In genomic region chr13:51396352-51396751, GRCh38 we compare ENCODE assay signal across 10 cellular contexts. TPM values are rescaled to one million over a fixed set of nuclear protein-coding genes. Genes with fewer than 3 reads are reported as not detected.
DNase-seq lines count a peak whose midpoint lies in the region; ATAC-seq and TF ChIP-seq lines count a peak whose summit lies in the region.
"Had no signal": no experiment of that assay in that cellular context is flagged by ENCODE, and none has a peak within 500 bp of the region (broad histone marks: within the 10 kb centered on the region; RNA-seq: fewer than 3 reads in every experiment).

No MANE protein-coding gene starts in this region.

- TF ChIP-seq CTCF in A673 (conservative IDR thresholded peaks at IDR 0.05; ENCODE audit: low read depth, low read length) = no peak
- no peak for TF ChIP-seq CTCF in endothelial cell (IDR thresholded peaks at IDR 0.05; ENCODE audit: unreplicated experiment)
- no peak for TF ChIP-seq CTCF in esophagus squamous epithelium (IDR thresholded peaks at IDR 0.05)

- peaks cover 2% of the 10 kb centered on the region for H3K27me3 Mint-ChIP-seq in endothelial cell (ENCODE audit: unreplicated experiment)

- H3K27ac Mint-ChIP-seq in endothelial cell (ENCODE audit: unreplicated experiment) = peak overlapping the region; percentile 9

- H3K4me3 Mint-ChIP-seq in endothelial cell (ENCODE audit: unreplicated experiment) = no peak overlapping the region

- H3K9me3 ChIP-seq in A673 (ENCODE audit: low read depth, low read length, poor library complexity, severe bottlenecking) (no peaks in the 10 kb centered on the region), esophagus squamous epithelium (no peaks in the 10 kb centered on the region)

- 51 to 56% methylated on average over 2 of the region's 2 CpGs for WGBS in esophagus squamous epithelium, 2 donors

- peak; percentile 51 for ATAC-seq in GM19467 (IDR thresholded peaks at IDR 0.05; ENCODE audit: unreplicated experiment)
- ATAC-seq in GM21825 (IDR thresholded peaks at IDR 0.05; ENCODE audit: unreplicated experiment) = no peak

- in situ Hi-C loops in KBM-7 (cut with MboI; ENCODE audit: low pct_unique_long_range_greater_than_20kb, low sequenced_read_pairs) = no loop called here

- H3K4me1 ChIP-seq in A673 (ENCODE audit: insufficient read depth, low read length, poor library complexity, severe bottlenecking) = peaks cover 21% of the 10 kb centered on the region
- H3K4me1 ChIP-seq in esophagus squamous epithelium = peaks cover 0 to 20% (median 7%) of the 10 kb centered on the region in 3 donors

- H3K27ac ChIP-seq in A673 (ENCODE audit: low read depth, low read length, poor library complexity, severe bottlenecking) (peak overlapping the region; percentile 21), esophagus squamous epithelium (no peak overlapping the region)

- POLR2A ChIA-PET in A673 (lab: Charles Lee; ENCODE audit: low non-redundant PET) = no interaction called here

- peaks cover 4% of the 10 kb centered on the region for H3K36me3 Mint-ChIP-seq in endothelial cell (ENCODE audit: low read depth, unreplicated experiment)

- no peaks in the 10 kb centered on the region for H3K27me3 ChIP-seq in A673 (replicated peaks; ENCODE audit: insufficient read depth, low read depth, low read length, poor library complexity)
- H3K27me3 ChIP-seq in esophagus squamous epithelium = no peaks in the 10 kb centered on the region

- CTCF ChIA-PET in A673 (lab: Charles Lee) = no interaction called here

- intact Hi-C loops in A673 (cut with micrococcal nuclease; ENCODE audit: unreplicated experiment) = no loop called here
- intact Hi-C loops in esophagus squamous epithelium (cut with DNase I) = no loop called here

- DNase-seq in A673 (ENCODE audit: low spot score) (no peak), KBM-7 (peak; percentile 77), endothelial cell (ENCODE audit: low spot score) (no peak), T1000 (lab: John Stamatoyannopoulos, UW) (no peak), NCI-H524 treated with DMSO at 0.1 percent for 48 hours (lab: John Stamatoyannopoulos, UW) (no peak), esophagus squamous epithelium (lab: John Stamatoyannopoulos, UW) (no peak)

- H3K4me3 ChIP-seq in A673 (ENCODE audit: low read depth, low read length, poor library complexity, severe bottlenecking) (no peak overlapping the region), esophagus squamous epithelium (no peak overlapping the region)

- H3K36me3 ChIP-seq in A673 (ENCODE audit: insufficient read depth, low read length, poor library complexity, severe bottlenecking) (peaks cover 17% of the 10 kb centered on the region), esophagus squamous epithelium (peaks cover 0 to 40% (median 0%) of the 10 kb centered on the region in 3 donors)

- H3K4me1 Mint-ChIP-seq in endothelial cell (ENCODE audit: unreplicated experiment) = peaks cover 8% of the 10 kb centered on the region

- no peaks in the 10 kb centered on the region for H3K9me3 Mint-ChIP-seq in endothelial cell (ENCODE audit: unreplicated experiment)

- TF ChIP-seq POLR2A in esophagus squamous epithelium (IDR thresholded peaks at IDR 0.05) = no peak

- BruUV-seq in A673 (replicated peaks; lab: Mats Ljungman, UMichigan) = no TSS peak

RNA-seq across cellular contexts. Expression of gene INTS6, which starts 56.5 kb away (rescaled TPM):
- total RNA-seq in A673 (2021) (86.2 and 90.4 TPM in 2 replicates), endothelial cell (ENCODE audit: unreplicated experiment) (45.0 TPM), esophagus squamous epithelium (10 to 100 TPM; 25.1 to 42.2 (median 31.8) TPM)

RNA-seq across cellular contexts. Expression of gene SERPINE3, which starts 56.9 kb away (rescaled TPM):
- not detected in 2 replicates for total RNA-seq in A673 (2021)
- total RNA-seq in endothelial cell (ENCODE audit: unreplicated experiment) = not detected
- not detected for total RNA-seq in esophagus squamous epithelium
- total RNA-seq: LHCN-M2, lung microvascular endothelial cell had no signal
